Comparison of ENCODE assay signal across 1 cellular context in the genomic region with DNA sequence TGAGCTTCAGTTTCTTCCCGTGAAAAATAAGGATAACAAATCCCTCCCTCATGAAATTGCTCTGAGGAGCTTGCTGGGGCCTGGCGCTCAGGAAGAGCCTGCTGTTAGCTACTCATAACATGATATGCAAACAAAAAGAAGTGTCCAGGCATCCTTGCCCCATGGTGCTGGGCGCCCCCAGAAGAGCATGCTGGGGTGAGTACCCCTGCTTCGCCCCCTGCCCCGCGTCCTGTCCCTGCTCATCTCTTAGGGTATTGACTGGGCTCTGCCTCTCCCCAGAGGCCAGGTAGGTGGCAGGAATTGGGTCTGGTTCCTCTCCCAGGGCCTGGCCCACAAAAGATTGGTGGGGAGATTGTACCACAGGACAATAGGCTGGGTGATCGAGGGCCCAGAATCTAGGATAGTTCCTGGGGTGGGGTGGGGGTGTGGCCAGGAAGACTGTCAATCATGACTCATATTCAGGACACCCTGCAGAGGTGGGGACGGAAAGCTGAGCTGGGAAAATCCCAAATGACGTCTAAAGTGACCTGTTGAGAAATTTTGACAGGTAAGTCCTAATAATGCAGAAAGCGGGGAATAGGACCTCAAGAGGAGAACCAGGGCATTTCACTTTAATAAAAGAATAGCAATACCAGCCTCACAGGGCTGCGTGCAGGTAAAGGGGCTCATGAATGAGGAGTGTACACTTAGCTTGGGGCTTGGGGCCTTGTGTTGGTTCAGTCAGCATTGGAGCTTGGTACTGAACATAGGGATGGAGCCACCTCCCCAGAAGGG.
A peak's percentile ranks its signal among the peaks of the same experiment; 100 is the strongest.
TF ChIP-seq lines count a peak whose summit lies in the region.

No MANE protein-coding gene starts in this region.

TF ChIP-seq in HepG2, 621 proteins besides CTCF, POLR2A, EP300 and RAD21:
- TF ChIP-seq PBX2 (CRISPR knock-in tag; IDR thresholded peaks at IDR 0.05) = 0 out of 2 replicates have a peak, but pooled peaks have one; percentile 18
- TF ChIP-seq FOSL2 (CRISPR knock-in tag; IDR thresholded peaks at IDR 0.05) = peak; percentile 32; the same call in 1 of the 2 replicates
- no peak for TF ChIP-seq ZNF773 (CRISPR knock-in tag; IDR thresholded peaks at IDR 0.05; ENCODE audit: borderline replicate concordance)
